In genomic region chr4:142940614-142941013, GRCh38 we compare ENCODE assay signal across 11 cellular contexts.
DNase-seq lines count a peak whose midpoint lies in the region; ATAC-seq lines count a peak whose summit lies in the region.
"Had no signal": no experiment of that assay in that cellular context is flagged by ENCODE, and none has a peak within 500 bp of the region (broad histone marks: within the 10 kb centered on the region; RNA-seq: fewer than 3 reads in every experiment).

No MANE protein-coding gene starts in this region.

- DNase-seq in COLO668 (lab: John Stamatoyannopoulos, UW; ENCODE audit: unreplicated experiment) (peak; percentile 92), NCI-H1092 (lab: John Stamatoyannopoulos, UW) (peak; percentile 89), NCI-H446 treated with DMSO at 0.1 percent for 48 hours (lab: John Stamatoyannopoulos, UW) (peak; percentile 37), left ventricle myocardium superior (peak; percentile 32), GM19240 (ENCODE audit: insufficient read length, low spot score) (no peak), A172 (ENCODE audit: low spot score) (no peak)
- DNase-seq in effector memory CD8-positive, alpha-beta T cell: no peak
- no peak for DNase-seq in stimulated activated CD4-positive, alpha-beta T cell treated with anti-CD3 and anti-CD28 coated beads, Interleukin-2, amount 100 ng/mL, for 48 hours
- DNase-seq: Caco-2; stimulated activated naive CD4-positive, alpha-beta T cell; upper lobe of right lung had no signal

- H3K27ac Mint-ChIP-seq in effector memory CD8-positive, alpha-beta T cell: no peak overlapping the region

- H3K36me3 Mint-ChIP-seq in effector memory CD8-positive, alpha-beta T cell (ENCODE audit: insufficient read depth): no peaks in the 10 kb centered on the region

- peaks cover 0 to 2% of the 10 kb centered on the region in 2 donors for H3K4me1 Mint-ChIP-seq in effector memory CD8-positive, alpha-beta T cell (ENCODE audit: low read depth in 2 of 2)

- no peak overlapping the region for H3K4me3 Mint-ChIP-seq in effector memory CD8-positive, alpha-beta T cell

- peaks cover 0 to 10% of the 10 kb centered on the region in 2 donors for H3K27me3 Mint-ChIP-seq in effector memory CD8-positive, alpha-beta T cell

- no peaks in the 10 kb centered on the region for H3K9me3 Mint-ChIP-seq in effector memory CD8-positive, alpha-beta T cell

- ATAC-seq in left ventricle myocardium superior: peak; percentile 60
- no peak for ATAC-seq in effector memory CD8-positive, alpha-beta T cell (replicated peaks)
- ATAC-seq: upper lobe of right lung had no signal

- intact Hi-C loops in left ventricle myocardium superior (cut with micrococcal nuclease): no loop called here

Comparison
In these comparisons a context has a peak if more than half of its experiments do, and no peak if none do; other contexts are left out.
1. DNase-seq: peak in COLO668 (single experiment), NCI-H1092 (single experiment), NCI-H446 treated with DMSO at 0.1 percent for 48 hours (single experiment) and left ventricle myocardium superior (single experiment); none in GM19240 (single experiment), effector memory CD8-positive, alpha-beta T cell (0 of 3), stimulated activated CD4-positive, alpha-beta T cell treated with anti-CD3 and anti-CD28 coated beads, Interleukin-2, amount 100 ng/mL, for 48 hours (0 of 2) and A172 (single experiment).